8 cellular contexts compared by ENCODE assay signal in genomic region chr12:109428038-109428629, GRCh38. TPM values are rescaled to one million over a fixed set of nuclear protein-coding genes. Genes with fewer than 3 reads are reported as not detected.
DNase-seq lines count a peak whose midpoint lies in the region; ATAC-seq, FAIRE-seq and TF ChIP-seq lines count a peak whose summit lies in the region.

No MANE protein-coding gene starts in this region.

- ATAC-seq in HG02588 (IDR thresholded peaks at IDR 0.05; ENCODE audit: unreplicated experiment) (peak; percentile 68), HG02642 (IDR thresholded peaks at IDR 0.05; ENCODE audit: poor library complexity, unreplicated experiment) (no peak)

- no peaks in the 10 kb centered on the region for H3K36me3 ChIP-seq in WERI-Rb-1
- H3K36me3 ChIP-seq in breast epithelium = no peaks in the 10 kb centered on the region
- H3K36me3 ChIP-seq in kidney (ENCODE audit: control insufficient read depth in 1 of 2, insufficient read depth in 2 of 2, low read length in 2 of 2) = no peaks in the 10 kb centered on the region

- H3K4me1 ChIP-seq in breast epithelium = no peaks in the 10 kb centered on the region
- peaks cover 0 to 4% of the 10 kb centered on the region in 2 donors for H3K4me1 ChIP-seq in kidney (ENCODE audit: control insufficient read depth in 1 of 2, insufficient read depth in 1 of 2, low read depth in 1 of 2, low read length in 2 of 2)

- TF ChIP-seq CTCF in WERI-Rb-1 (IDR thresholded peaks at IDR 0.05; ENCODE audit: low read depth, low read length) (peak; percentile 91), breast epithelium (IDR thresholded peaks at IDR 0.05) (peak; percentile 87 to 88 (median 87)), kidney (IDR thresholded peaks at IDR 0.05; ENCODE audit: borderline replicate concordance, extremely low read depth, insufficient read depth) (peak; percentile 97)

- H3K27ac ChIP-seq in WERI-Rb-1 (no peak overlapping the region), breast epithelium (no peak overlapping the region), kidney (ENCODE audit: low read depth in 2 of 2, low read length in 2 of 2) (no peak overlapping the region)

- TF ChIP-seq POLR2A in breast epithelium (IDR thresholded peaks at IDR 0.05) = no peak

- intact Hi-C loops in breast epithelium (cut with DNase I; ENCODE audit: low total_unique reads) (no loop called here), kidney (cut with DNase I) (no loop called here)

- DNase-seq in DMS 273 treated with DMSO at 0.1 percent for 48 hours (lab: John Stamatoyannopoulos, UW) = peak; percentile 10
- DNase-seq in NCI-H2196 (lab: John Stamatoyannopoulos, UW; ENCODE audit: unreplicated experiment) = peak; percentile 80
- peak; percentile 88 for DNase-seq in WERI-Rb-1
- DNase-seq in breast epithelium (ENCODE audit: low spot score in 2 of 2) = peak; percentile 72 to 78
- DNase-seq in kidney = peak; percentile 91
- peak; percentile 76 for DNase-seq in stimulated activated CD4-positive, alpha-beta T cell treated with anti-CD3 and anti-CD28 coated beads, Interleukin-1b, Interleukin-23, amount 100 ng/mL, for 48 hours

- no peak overlapping the region for H3K4me3 ChIP-seq in WERI-Rb-1 (ENCODE audit: low read depth, low read length)
- H3K4me3 ChIP-seq in breast epithelium = no peak overlapping the region
- H3K4me3 ChIP-seq in kidney (ENCODE audit: low read length in 2 of 2) = no peak overlapping the region

- H3K9me3 ChIP-seq in WERI-Rb-1 (ENCODE audit: severe bottlenecking) = no peaks in the 10 kb centered on the region
- H3K9me3 ChIP-seq in breast epithelium = no peaks in the 10 kb centered on the region
- no peaks in the 10 kb centered on the region for H3K9me3 ChIP-seq in kidney (ENCODE audit: control insufficient read depth in 1 of 2, low read length in 2 of 2)

- no peak for FAIRE-seq in kidney (lab: Jason Lieb, UNC)

- H3K9ac ChIP-seq in kidney (ENCODE audit: low read length in 2 of 2) = no peak overlapping the region

- H3K27me3 ChIP-seq in WERI-Rb-1 (ENCODE audit: insufficient read depth, low read depth, severe bottlenecking) (no peaks in the 10 kb centered on the region), breast epithelium (no peaks in the 10 kb centered on the region)

RNA-seq across cellular contexts. Expression of gene KCTD10, which starts 49.0 kb away (rescaled TPM):
- total RNA-seq in breast epithelium (10 to 100 TPM; 65.3 to 86.2 (median 70.4) TPM), kidney (72.1 TPM)
- 23.6 TPM for polyA plus RNA-seq in kidney (ENCODE audit: insufficient read depth, low read depth, low replicate concordance)

RNA-seq across cellular contexts. Expression of gene UBE3B, which starts 49.3 kb away (rescaled TPM):
- 10 to 100 TPM; 34.7 to 54.7 (median 47.7) TPM for total RNA-seq in breast epithelium
- 44.3 TPM for total RNA-seq in kidney
- 13.9 TPM for polyA plus RNA-seq in kidney (ENCODE audit: insufficient read depth, low read depth, low replicate concordance)

Comparison
In these comparisons a context has a peak if more than half of its experiments do, and no peak if none do; other contexts are left out.
1. DNase-seq: peak in every context shown above with its lines; median percentile 91 in kidney; 88 in WERI-Rb-1; 80 in NCI-H2196; 76 in stimulated activated CD4-positive, alpha-beta T cell treated with anti-CD3 and anti-CD28 coated beads, Interleukin-1b, Interleukin-23, amount 100 ng/mL, for 48 hours; 75 in breast epithelium; 10 in DMS 273 treated with DMSO at 0.1 percent for 48 hours.